Comparison of ENCODE assay signal across 22 cellular contexts in the genomic region with DNA sequence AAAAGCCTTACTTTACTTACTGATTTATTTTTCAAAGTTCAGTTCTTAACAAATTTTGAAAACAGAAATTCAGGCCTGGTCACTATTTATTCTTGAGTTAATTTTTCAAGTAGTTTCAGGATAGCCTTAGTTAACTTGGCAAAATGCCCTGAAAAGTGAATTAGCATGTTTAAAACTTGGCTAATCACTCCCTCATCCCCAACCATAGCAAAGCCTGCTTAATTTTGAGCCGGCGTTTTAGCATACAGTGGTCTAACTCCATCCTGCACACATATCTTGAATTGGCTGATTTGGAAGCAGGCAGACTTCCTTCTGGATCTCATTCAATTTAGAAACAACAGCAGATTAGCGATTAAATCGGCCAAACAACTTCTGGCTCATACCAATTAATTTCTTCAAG.
DNase-seq lines count a peak whose midpoint lies in the region; ATAC-seq, FAIRE-seq and TF ChIP-seq lines count a peak whose summit lies in the region.
"Had no signal": no experiment of that assay in that cellular context is flagged by ENCODE, and none has a peak within 500 bp of the region (broad histone marks: within the 10 kb centered on the region; RNA-seq: fewer than 3 reads in every experiment).

No MANE protein-coding gene starts in this region.

- H4K5ac ChIP-seq in IMR-90 (ENCODE audit: low read depth, low read length), result no peak overlapping the region

- FAIRE-seq in astrocyte (lab: Jason Lieb, UNC), result no peak
- FAIRE-seq in kidney (lab: Jason Lieb, UNC), result no peak

- no peaks in the 10 kb centered on the region for H3K27me3 Mint-ChIP-seq in astrocyte (ENCODE audit: low read depth, unreplicated experiment)
- H3K27me3 Mint-ChIP-seq: activated CD8-positive, alpha-beta T cell treated with anti-CD3 and anti-CD28 coated beads for 36 hours; B cell; natural killer cell treated with Interleukin-12 subunit alpha and Interleukin-12 subunit beta and Interleukin-15 and Interleukin-18, amount 100 ng/mL, for 72 hours had no signal

- no peak overlapping the region for H4K91ac ChIP-seq in IMR-90 (ENCODE audit: insufficient read depth, low read depth, low read length)

- H2AK5ac ChIP-seq in IMR-90 (ENCODE audit: low read depth, low read length), result no peak overlapping the region

- no peaks in the 10 kb centered on the region for H3K36me3 Mint-ChIP-seq in astrocyte (ENCODE audit: low read depth, unreplicated experiment)

- intact Hi-C loops in IMR-90 (cut with micrococcal nuclease), result no loop called here
- intact Hi-C loops in kidney (cut with DNase I), result no loop called here

- H3K4ac ChIP-seq in IMR-90 (ENCODE audit: low read depth, low read length), result no peak overlapping the region

- 0% methylated on average over 2 of the region's 4 CpGs; no CpG with 5 or more reads in 1 of the 2 experiments for WGBS in IMR-90 (ENCODE audit: extremely low coverage in 2 of 2, insufficient read length in 1 of 2), 2 experiments

- no peak overlapping the region for H3K4me2 ChIP-seq in IMR-90 (ENCODE audit: low read depth, low read length)
- H3K4me2 ChIP-seq in astrocyte (ENCODE audit: low read length), result peak overlapping the region; percentile 25
- H3K4me2 ChIP-seq: SK-N-SH had no signal

- H3K9me3 ChIP-seq in BE2C (no peaks in the 10 kb centered on the region), IMR-90 (ENCODE audit: control insufficient read depth, insufficient read depth, low read length) (peaks cover 2% of the 10 kb centered on the region; the same call in 1 of the 2 replicates), astrocyte (ENCODE audit: insufficient read depth, low read depth, low read length) (no peaks in the 10 kb centered on the region), kidney (ENCODE audit: control insufficient read depth in 1 of 2, low read length in 2 of 2) (peaks cover 0 to 7% of the 10 kb centered on the region in 2 donors)
- H3K9me3 ChIP-seq: Caco-2, ovary, SK-N-SH had no signal

- no peak overlapping the region for H3K4me3 Mint-ChIP-seq in astrocyte (ENCODE audit: unreplicated experiment)
- H3K4me3 Mint-ChIP-seq: activated CD8-positive, alpha-beta T cell treated with anti-CD3 and anti-CD28 coated beads for 36 hours; activated naive CD4-positive, alpha-beta T cell treated with anti-CD3 and anti-CD28 coated beads for 36 hours; B cell; natural killer cell treated with Interleukin-12 subunit alpha and Interleukin-12 subunit beta and Interleukin-15 and Interleukin-18, amount 100 ng/mL, for 72 hours; T-helper 2 cell treated with Interferon-gamma antibody and Interleukin-4, amounts not matched to agents 5 μg/mL and 100 μg/mL, for 36 hours had no signal

- DNase-seq in BE2C (peak; percentile 33), IMR-90 (peak; percentile 17), astrocyte (ENCODE audit: low read depth) (peak; percentile 24), fibroblast of pulmonary artery (ENCODE audit: low read depth) (peak; percentile 38), kidney (no peak), DMS114 treated with DMSO at 0.1 percent for 48 hours (lab: John Stamatoyannopoulos, UW; ENCODE audit: unreplicated experiment) (no peak)
- DNase-seq: activated CD8-positive, alpha-beta T cell treated with anti-CD3 and anti-CD28 coated beads for 36 hours; activated naive CD4-positive, alpha-beta T cell treated with anti-CD3 and anti-CD28 coated beads for 36 hours; activated T-cell treated with anti-CD3 and anti-CD28 coated beads, Interleukin-2, amount 50 U/mL, for 1 hour; anterior cingulate cortex; Caco-2; gastrocnemius medialis; NCI-H1694; NCI-H226; ovary; sigmoid colon; SK-N-SH had no signal

- H3K9me1 ChIP-seq in IMR-90 (ENCODE audit: insufficient read depth, low read length), result no peaks in the 10 kb centered on the region

- no peak for TF ChIP-seq POLR2A in IMR-90 (IDR thresholded peaks at IDR 0.05; ENCODE audit: low read depth, low read length)

- H2AK9ac ChIP-seq in IMR-90 (replicated peaks; ENCODE audit: low read depth, low read length, poor library complexity), result no peak overlapping the region

- CTCF ChIA-PET in IMR-90 (lab: Yijun Ruan, JAX), result no interaction called here

- TF ChIP-seq RAD21 in IMR-90 (IDR thresholded peaks at IDR 0.05; ENCODE audit: low read length), result no peak

- POLR2A ChIA-PET in IMR-90 (lab: Charles Lee; ENCODE audit: unreplicated experiment), result no interaction called here

- dilution Hi-C loops in IMR-90 (cut with HindIII; ENCODE audit: low sequenced_read_pairs, unreplicated experiment), result no loop called here

- H3K4me3 ChIP-seq in BE2C (ENCODE audit: low read depth, low read length) (no peak overlapping the region; the same call in 1 of the 2 replicates), IMR-90 (ENCODE audit: insufficient read depth, low read depth, low read length) (no peak overlapping the region), astrocyte (ENCODE audit: insufficient read depth, low read depth, low read length) (no peak overlapping the region), fibroblast of pulmonary artery (replicated peaks; ENCODE audit: low read depth, low read length) (no peak overlapping the region), kidney (ENCODE audit: low read length in 2 of 2) (no peak overlapping the region)
- H3K4me3 ChIP-seq: gastrocnemius medialis, ovary, sigmoid colon had no signal

- 0 out of 4 replicates have a peak overlapping the region, but pooled peaks of 1 of the 2 experiments have one; percentile 4 for H4K8ac ChIP-seq in IMR-90 (ENCODE audit: low read depth in 2 of 2, low read length in 2 of 2)

- H3K27me3 ChIP-seq in BE2C (no peaks in the 10 kb centered on the region), IMR-90 (ENCODE audit: control insufficient read depth, insufficient read depth, low read length) (no peaks in the 10 kb centered on the region), astrocyte (ENCODE audit: insufficient read depth, low read length) (no peaks in the 10 kb centered on the region)
- H3K27me3 ChIP-seq: gastrocnemius medialis, ovary, sigmoid colon had no signal

- no peaks in the 10 kb centered on the region for H3K79me1 ChIP-seq in IMR-90 (ENCODE audit: low read depth in 1 of 2, low read length in 2 of 2)

- H3K9me3 Mint-ChIP-seq in astrocyte (ENCODE audit: unreplicated experiment), result peaks cover 2% of the 10 kb centered on the region

- H2BK120ac ChIP-seq in IMR-90 (ENCODE audit: low read depth, low read length), result no peak overlapping the region

- H3K36me3 ChIP-seq in BE2C (no peaks in the 10 kb centered on the region), IMR-90 (ENCODE audit: control insufficient read depth, insufficient read depth, low read length) (no peaks in the 10 kb centered on the region), astrocyte (ENCODE audit: insufficient read depth, low read length) (no peaks in the 10 kb centered on the region), kidney (ENCODE audit: control insufficient read depth in 1 of 2, insufficient read depth in 2 of 2, low read length in 2 of 2) (no peaks in the 10 kb centered on the region)
- H3K36me3 ChIP-seq: gastrocnemius medialis, ovary, sigmoid colon had no signal

- no TSS peak for BruUV-seq in IMR-90 (replicated peaks; lab: Mats Ljungman, UMichigan)

- ATAC-seq in IMR-90 (ENCODE audit: low read depth), result peak; percentile 40; the same call in 1 of the 2 replicates
- ATAC-seq in GM18520 (IDR thresholded peaks at IDR 0.05; ENCODE audit: unreplicated experiment), result no peak
- ATAC-seq in HG02981 (IDR thresholded peaks at IDR 0.05; ENCODE audit: unreplicated experiment), result no peak
- ATAC-seq: activated CD8-positive, alpha-beta T cell treated with anti-CD3 and anti-CD28 coated beads for 36 hours; gastrocnemius medialis; natural killer cell treated with Interleukin-12 subunit alpha and Interleukin-12 subunit beta and Interleukin-15 and Interleukin-18, amount 100 ng/mL, for 72 hours had no signal

- H3K56ac ChIP-seq in IMR-90 (ENCODE audit: extremely low read depth, insufficient read depth, low read length), result no peak overlapping the region

- in situ Hi-C loops in IMR-90 (cut with MboI; ENCODE audit: low sequenced_read_pairs), result no loop called here

- H2BK5ac ChIP-seq in IMR-90 (ENCODE audit: low read depth, low read length, poor library complexity, severe bottlenecking), result no peak overlapping the region

- H3K14ac ChIP-seq in IMR-90 (replicated peaks; ENCODE audit: low read depth, low read length), result no peak overlapping the region; the same call in 1 of the 2 replicates

- H3K9ac ChIP-seq in IMR-90 (ENCODE audit: low read depth, low read length), result no peak overlapping the region
- no peak overlapping the region for H3K9ac ChIP-seq in astrocyte (ENCODE audit: low read length)
- H3K9ac ChIP-seq in kidney (ENCODE audit: low read length in 2 of 2), result no peak overlapping the region
- H3K9ac ChIP-seq: SK-N-SH had no signal

- no peak for TF ChIP-seq CTCF in BE2C (IDR thresholded peaks at IDR 0.05; ENCODE audit: low read depth, low read length)
- no peak for TF ChIP-seq CTCF in IMR-90 (conservative IDR thresholded peaks at IDR 0.05; ENCODE audit: low read depth, low read length)
- no peak for TF ChIP-seq CTCF in astrocyte (IDR thresholded peaks at IDR 0.05; ENCODE audit: insufficient read depth, low read depth, low read length)
- no peak for TF ChIP-seq CTCF in fibroblast of pulmonary artery (IDR thresholded peaks at IDR 0.05; ENCODE audit: low read length, missing control alignments)
- TF ChIP-seq CTCF in kidney (IDR thresholded peaks at IDR 0.05; ENCODE audit: borderline replicate concordance, extremely low read depth, insufficient read depth), result no peak

- H3K27ac Mint-ChIP-seq in astrocyte (ENCODE audit: unreplicated experiment), result no peak overlapping the region
- H3K27ac Mint-ChIP-seq: activated CD8-positive, alpha-beta T cell treated with anti-CD3 and anti-CD28 coated beads for 36 hours; activated naive CD4-positive, alpha-beta T cell treated with anti-CD3 and anti-CD28 coated beads for 36 hours; B cell; natural killer cell treated with Interleukin-12 subunit alpha and Interleukin-12 subunit beta and Interleukin-15 and Interleukin-18, amount 100 ng/mL, for 72 hours; T-helper 2 cell treated with Interferon-gamma antibody and Interleukin-4, amounts not matched to agents 5 μg/mL and 100 μg/mL, for 36 hours had no signal

- H2BK20ac ChIP-seq in IMR-90 (ENCODE audit: low read depth, low read length), result no peak overlapping the region

- no peak overlapping the region for H2AFZ ChIP-seq in IMR-90 (replicated peaks; ENCODE audit: low read length, poor library complexity)
- H2AFZ ChIP-seq in astrocyte (ENCODE audit: low read depth, low read length), result no peak overlapping the region

- H3K79me2 ChIP-seq in astrocyte (ENCODE audit: insufficient read depth, low read length), result no peaks in the 10 kb centered on the region

- H3K27ac ChIP-seq in IMR-90 (ENCODE audit: insufficient read depth, low read length) (no peak overlapping the region), astrocyte (ENCODE audit: low read depth, low read length) (no peak overlapping the region), kidney (ENCODE audit: low read depth in 2 of 2, low read length in 2 of 2) (no peak overlapping the region)
- H3K27ac ChIP-seq: gastrocnemius medialis, ovary, sigmoid colon had no signal

- H3K23ac ChIP-seq in IMR-90 (ENCODE audit: low read depth, low read length), result no peak overlapping the region

- no peaks in the 10 kb centered on the region for H4K20me1 ChIP-seq in IMR-90 (ENCODE audit: insufficient read depth, low read length)
- H4K20me1 ChIP-seq in astrocyte (ENCODE audit: insufficient read depth, low read length), result no peaks in the 10 kb centered on the region

- H3K4me1 ChIP-seq in BE2C (peaks cover 24% of the 10 kb centered on the region), IMR-90 (ENCODE audit: control insufficient read depth, insufficient read depth, low read length) (peaks cover 2% of the 10 kb centered on the region; the same call in 1 of the 2 replicates), astrocyte (ENCODE audit: insufficient read depth, low read length) (no peaks in the 10 kb centered on the region), kidney (ENCODE audit: control insufficient read depth in 1 of 2, insufficient read depth in 1 of 2, low read depth in 1 of 2, low read length in 2 of 2) (no peaks in the 10 kb centered on the region)
- H3K4me1 ChIP-seq: Caco-2 had no signal

- H3K18ac ChIP-seq in IMR-90 (ENCODE audit: low read depth, low read length), result no peak overlapping the region

- no peaks in the 10 kb centered on the region for H3K4me1 Mint-ChIP-seq in astrocyte (ENCODE audit: low read depth, unreplicated experiment)

- H2BK15ac ChIP-seq in IMR-90 (ENCODE audit: low read depth, low read length), result no peak overlapping the region

Comparison
In these comparisons a context has a peak if more than half of its experiments do, and no peak if none do; other contexts are left out.
1. DNase-seq: peak in BE2C (single experiment), IMR-90 (single experiment), astrocyte (single experiment) and fibroblast of pulmonary artery (single experiment); none in kidney (single experiment) and DMS114 treated with DMSO at 0.1 percent for 48 hours (single experiment).